Comparison of ENCODE assay signal across 8 cellular contexts in the genomic region with DNA sequence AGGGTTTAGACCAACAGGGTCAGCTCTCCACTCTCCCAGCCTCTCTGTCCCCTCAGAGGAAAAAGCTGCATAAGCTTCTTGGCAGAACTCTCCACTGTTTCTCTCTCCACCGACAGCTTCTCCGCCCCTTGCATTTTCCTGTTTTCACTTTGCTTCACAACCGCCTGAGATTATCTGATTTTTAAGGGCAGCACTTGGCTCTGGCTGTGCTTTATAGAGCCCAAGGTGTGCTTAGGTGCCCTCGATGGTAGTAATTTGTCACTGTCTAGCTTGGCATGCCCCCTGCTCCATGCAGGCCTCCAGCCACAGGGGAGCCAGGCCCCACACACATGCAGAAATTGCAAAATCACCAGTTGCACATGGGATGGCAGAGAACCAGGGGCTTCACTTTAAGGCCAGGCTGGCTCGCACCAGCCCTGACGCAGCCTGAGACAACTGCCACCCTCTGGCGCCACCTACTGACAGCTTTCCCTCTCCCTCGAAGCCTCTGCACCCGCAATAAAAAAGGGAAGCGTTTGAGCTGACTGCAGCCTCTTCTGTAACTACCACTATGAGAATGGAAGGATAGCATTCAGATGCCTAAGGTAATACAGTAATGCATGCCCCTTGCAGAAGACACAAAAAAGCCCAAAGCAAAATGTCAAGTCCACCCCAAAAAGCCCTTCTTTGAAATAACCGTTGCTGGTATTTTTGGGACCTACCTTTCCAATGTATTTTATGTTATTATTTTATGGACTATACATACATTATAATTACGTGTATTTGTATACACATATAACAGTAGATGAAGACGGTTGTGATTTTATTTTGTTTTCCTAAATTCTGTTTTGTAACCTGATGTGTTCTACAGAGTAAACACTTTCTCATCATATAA. TPM values are rescaled to one million over a fixed set of nuclear protein-coding genes. Genes with fewer than 3 reads are reported as not detected.
DNase-seq lines count a peak whose midpoint lies in the region; ATAC-seq and TF ChIP-seq lines count a peak whose summit lies in the region.
"Had no signal": no experiment of that assay in that cellular context is flagged by ENCODE, and none has a peak within 500 bp of the region (broad histone marks: within the 10 kb centered on the region; RNA-seq: fewer than 3 reads in every experiment).

No MANE protein-coding gene starts in this region.

- DNase-seq in GM13977 (ENCODE audit: low spot score) (peak; percentile 81), NCI-H146 treated with DMSO at 0.1 percent for 48 hours (lab: John Stamatoyannopoulos, UW; ENCODE audit: unreplicated experiment) (peak; percentile 67), ascending aorta (ENCODE audit: low spot score in 2 of 2) (peak in 1 of 2 donors; percentile 77), hepatocyte (ENCODE audit: low spot score) (peak; percentile 93), spleen (peak; percentile 81)
- peak; percentile 56 for DNase-seq in T-helper 2 cell treated with Interferon-gamma antibody and Interleukin-4, amounts not matched to agents 5 μg/mL and 100 μg/mL, for 36 hours (ENCODE audit: low spot score)

- intact Hi-C loops in ascending aorta (cut with DNase I): loop anchor here (10.0 kb wide), 1 partner anchor 703 kb away; no protein-coding TSS in a partner anchor
- intact Hi-C loops in spleen (cut with DNase I; ENCODE audit: low total_unique reads): no loop called here

- H3K27me3 Mint-ChIP-seq in T-helper 2 cell treated with Interferon-gamma antibody and Interleukin-4, amounts not matched to agents 5 μg/mL and 100 μg/mL, for 36 hours (ENCODE audit: low read depth): peaks cover 7% of the 10 kb centered on the region

- H3K4me2 ChIP-seq in hepatocyte: peak overlapping the region; percentile 52

- H3K27ac ChIP-seq in ascending aorta (no peak overlapping the region), hepatocyte (no peak overlapping the region), spleen (no peak overlapping the region)
- H3K27ac ChIP-seq: skin epidermis had no signal

- no peaks in the 10 kb centered on the region for H3K79me2 ChIP-seq in hepatocyte

- H3K9me3 ChIP-seq in ascending aorta (no peaks in the 10 kb centered on the region), hepatocyte (ENCODE audit: low read depth) (no peaks in the 10 kb centered on the region), spleen (peaks cover 0 to 7% (median 0%) of the 10 kb centered on the region in 8 donors)

- in situ Hi-C loops in GM13977 (cut with MboI; ENCODE audit: low pct_unique_long_range_greater_than_20kb, low sequenced_read_pairs, unreplicated experiment): no loop called here

- H3K27me3 ChIP-seq in ascending aorta: no peaks in the 10 kb centered on the region
- H3K27me3 ChIP-seq in hepatocyte: peaks cover 3% of the 10 kb centered on the region
- peaks cover 0 to 35% (median 0%) of the 10 kb centered on the region in 7 donors for H3K27me3 ChIP-seq in spleen (replicated peaks in 1 of 7)

- no peaks in the 10 kb centered on the region for H3K4me1 ChIP-seq in ascending aorta
- no peaks in the 10 kb centered on the region for H3K4me1 ChIP-seq in hepatocyte (ENCODE audit: insufficient read depth)
- peaks cover 0 to 7% (median 1%) of the 10 kb centered on the region in 6 donors for H3K4me1 ChIP-seq in spleen

- TF ChIP-seq POLR2A in spleen (IDR thresholded peaks at IDR 0.05): no peak

- peak; percentile 96 for TF ChIP-seq CTCF in GM13977 (IDR thresholded peaks at IDR 0.05; ENCODE audit: extremely low read depth, insufficient read depth, missing control alignments)
- peak; percentile 43 to 77 (median 62) for TF ChIP-seq CTCF in ascending aorta (IDR thresholded peaks at IDR 0.05)
- peak; percentile 95 for TF ChIP-seq CTCF in hepatocyte (IDR thresholded peaks at IDR 0.05; ENCODE audit: poor library complexity)
- TF ChIP-seq CTCF in spleen (IDR thresholded peaks at IDR 0.05 in 8 of 11, conservative IDR thresholded peaks at IDR 0.05 in 3 of 11): peak; percentile 28 to 82 (median 70)

- H3K27ac Mint-ChIP-seq in T-helper 2 cell treated with Interferon-gamma antibody and Interleukin-4, amounts not matched to agents 5 μg/mL and 100 μg/mL, for 36 hours: no peak overlapping the region

- H3K4me3 Mint-ChIP-seq in T-helper 2 cell treated with Interferon-gamma antibody and Interleukin-4, amounts not matched to agents 5 μg/mL and 100 μg/mL, for 36 hours: peak overlapping the region; percentile 17

- H3K36me3 Mint-ChIP-seq in T-helper 2 cell treated with Interferon-gamma antibody and Interleukin-4, amounts not matched to agents 5 μg/mL and 100 μg/mL, for 36 hours (ENCODE audit: low read depth): no peaks in the 10 kb centered on the region

- H4K20me1 ChIP-seq in hepatocyte (ENCODE audit: insufficient read depth, poor library complexity, severe bottlenecking): no peaks in the 10 kb centered on the region

- H3K4me1 Mint-ChIP-seq in T-helper 2 cell treated with Interferon-gamma antibody and Interleukin-4, amounts not matched to agents 5 μg/mL and 100 μg/mL, for 36 hours (ENCODE audit: low read depth): peaks cover 4% of the 10 kb centered on the region

- H3K4me3 ChIP-seq in ascending aorta (no peak overlapping the region), hepatocyte (no peak overlapping the region), spleen (no peak overlapping the region)
- H3K4me3 ChIP-seq: skin epidermis had no signal

- WGBS in hepatocyte (ENCODE audit: low lambda C conversion rate, missing lambda C conversion rate): 13% methylated on average over 13 of the region's 13 CpGs
- WGBS in spleen, 5 donors: 8 to 13% (median 13%) methylated on average over 13 of the region's 13 CpGs

- no peaks in the 10 kb centered on the region for H3K36me3 ChIP-seq in ascending aorta
- H3K36me3 ChIP-seq in hepatocyte (replicated peaks; ENCODE audit: insufficient read depth, low read depth): no peaks in the 10 kb centered on the region
- H3K36me3 ChIP-seq in spleen: no peaks in the 10 kb centered on the region

- no peaks in the 10 kb centered on the region for H3K9me3 Mint-ChIP-seq in T-helper 2 cell treated with Interferon-gamma antibody and Interleukin-4, amounts not matched to agents 5 μg/mL and 100 μg/mL, for 36 hours

- H3K9me2 ChIP-seq in hepatocyte (replicated peaks; ENCODE audit: insufficient read depth): no peaks in the 10 kb centered on the region

- no peak overlapping the region for H2AFZ ChIP-seq in hepatocyte

- peak; percentile 66 for ATAC-seq in HG02840 (IDR thresholded peaks at IDR 0.05; ENCODE audit: low FRiP score, unreplicated experiment)

RNA-seq across cellular contexts. Expression of a gene that starts 32.0 kb away (rescaled TPM):
- not detected for total RNA-seq in ascending aorta
- total RNA-seq in hepatocyte: 1.5 and 4.4 TPM in 2 replicates
- polyA plus RNA-seq in hepatocyte: 2.2 and 2.5 TPM in 2 replicates
- 1 to 10 TPM in 4 of 7 donors, under 1 TPM in 3; 0.77 to 5.2 (median 2.3) TPM for total RNA-seq in spleen
- under 1 TPM; 0.05 to 0.64 (median 0.13) TPM for polyA plus RNA-seq in spleen
